In genomic region chr2:197954328-197954727, GRCh38 we compare ENCODE assay signal across 21 cellular contexts.
"Had no signal": no experiment of that assay in that cellular context is flagged by ENCODE, and none has a peak within 500 bp of the region (broad histone marks: within the 10 kb centered on the region; RNA-seq: fewer than 3 reads in every experiment).

No MANE protein-coding gene starts in this region.

- H3K4me1 ChIP-seq: testis had no signal

- H3K4me1 Mint-ChIP-seq: activated B cell treated with CpG ODN at 0.5 μM for 24 hours; activated CD8-positive, alpha-beta memory T cell treated with anti-CD3 and anti-CD28 coated beads, Interleukin-2, amount 10 ng/mL, durations not matched to agents 7 days and 5 days had no signal

- H3K27ac ChIP-seq: epithelial cell of prostate, gastroesophageal sphincter, parathyroid adenoma, testis, vagina had no signal

- H3K27me3 ChIP-seq: gastroesophageal sphincter, heart left ventricle, testis, vagina had no signal

- H3K27ac Mint-ChIP-seq: activated B cell treated with CpG ODN at 0.5 μM for 24 hours; activated CD4-positive, alpha-beta T cell treated with anti-CD3 and anti-CD28 coated beads, Interleukin-2, amount 10 ng/mL, durations not matched to agents 7 days and 5 days; activated CD8-positive, alpha-beta memory T cell treated with anti-CD3 and anti-CD28 coated beads, Interleukin-2, amount 10 ng/mL, durations not matched to agents 7 days and 5 days; activated CD8-positive, alpha-beta T cell treated with anti-CD3 and anti-CD28 coated beads for 36 hours; activated naive CD8-positive, alpha-beta T cell treated with anti-CD3 and anti-CD28 coated beads for 36 hours; stimulated activated effector memory CD8-positive, alpha-beta T cell treated with anti-CD3 and anti-CD28 coated beads, Interleukin-12 subunit alpha, Interleukin-12 subunit beta, amount 100 ng/mL, for 72 hours had no signal

- DNase-seq: activated B cell treated with CpG ODN at 0.5 μM for 24 hours; activated CD4-positive, alpha-beta T cell treated with anti-CD3 and anti-CD28 coated beads, Interleukin-2, amount 10 ng/mL, durations not matched to agents 7 days and 5 days; activated CD8-positive, alpha-beta memory T cell treated with anti-CD3 and anti-CD28 coated beads, Interleukin-2, amount 10 ng/mL, durations not matched to agents 7 days and 5 days; activated CD8-positive, alpha-beta T cell treated with anti-CD3 and anti-CD28 coated beads for 36 hours; activated effector memory CD4-positive, alpha-beta T cell treated with anti-CD3 and anti-CD28 coated beads, Interleukin-2, amount 50 U/mL, for 16 hours; activated naive CD8-positive, alpha-beta T cell treated with anti-CD3 and anti-CD28 coated beads for 36 hours; amygdala; cortex of kidney; heart left ventricle; mesenchymal stem cell; nucleus accumbens; small intestine; stimulated activated CD4-positive, alpha-beta T cell treated with anti-CD3 and anti-CD28 coated beads, Interleukin-2, amount 100 ng/mL, for 24 hours; testis; trophoblast cell had no signal

- H3K9me3 ChIP-seq: gastroesophageal sphincter, testis, vagina had no signal

- H3K36me3 Mint-ChIP-seq: activated CD8-positive, alpha-beta memory T cell treated with anti-CD3 and anti-CD28 coated beads, Interleukin-2, amount 10 ng/mL, durations not matched to agents 7 days and 5 days; stimulated activated effector memory CD8-positive, alpha-beta T cell treated with anti-CD3 and anti-CD28 coated beads, Interleukin-12 subunit alpha, Interleukin-12 subunit beta, amount 100 ng/mL, for 72 hours had no signal

- H3K27me3 Mint-ChIP-seq: activated B cell treated with CpG ODN at 0.5 μM for 24 hours; activated CD4-positive, alpha-beta T cell treated with anti-CD3 and anti-CD28 coated beads, Interleukin-2, amount 10 ng/mL, durations not matched to agents 7 days and 5 days; activated CD8-positive, alpha-beta T cell treated with anti-CD3 and anti-CD28 coated beads for 36 hours; activated naive CD8-positive, alpha-beta T cell treated with anti-CD3 and anti-CD28 coated beads for 36 hours had no signal

- H3K4me3 ChIP-seq: gastroesophageal sphincter, heart left ventricle, testis, vagina had no signal

- H3K4me3 Mint-ChIP-seq: activated B cell treated with CpG ODN at 0.5 μM for 24 hours; activated CD4-positive, alpha-beta T cell treated with anti-CD3 and anti-CD28 coated beads, Interleukin-2, amount 10 ng/mL, durations not matched to agents 7 days and 5 days; activated CD8-positive, alpha-beta memory T cell treated with anti-CD3 and anti-CD28 coated beads, Interleukin-2, amount 10 ng/mL, durations not matched to agents 7 days and 5 days; activated CD8-positive, alpha-beta T cell treated with anti-CD3 and anti-CD28 coated beads for 36 hours; activated naive CD8-positive, alpha-beta T cell treated with anti-CD3 and anti-CD28 coated beads for 36 hours; stimulated activated effector memory CD8-positive, alpha-beta T cell treated with anti-CD3 and anti-CD28 coated beads, Interleukin-12 subunit alpha, Interleukin-12 subunit beta, amount 100 ng/mL, for 72 hours had no signal

- ATAC-seq: activated CD8-positive, alpha-beta memory T cell treated with anti-CD3 and anti-CD28 coated beads, Interleukin-2, amount 10 ng/mL, durations not matched to agents 7 days and 5 days; activated CD8-positive, alpha-beta T cell treated with anti-CD3 and anti-CD28 coated beads for 36 hours; gastroesophageal sphincter; heart left ventricle; sciatic nerve; stimulated activated effector memory CD8-positive, alpha-beta T cell treated with anti-CD3 and anti-CD28 coated beads, Interleukin-12 subunit alpha, Interleukin-12 subunit beta, amount 100 ng/mL, for 72 hours had no signal

- H3K36me3 ChIP-seq: gastroesophageal sphincter, heart left ventricle, vagina had no signal
